ENCODE assay signal across 9 cellular contexts in genomic region chr9:110579763-110580255, GRCh38. TPM values are rescaled to one million over a fixed set of nuclear protein-coding genes. Genes with fewer than 3 reads are reported as not detected.
DNase-seq lines count a peak whose midpoint lies in the region; ATAC-seq, FAIRE-seq and TF ChIP-seq lines count a peak whose summit lies in the region.
"Had no signal": no experiment of that assay in that cellular context is flagged by ENCODE, and none has a peak within 500 bp of the region (broad histone marks: within the 10 kb centered on the region; RNA-seq: fewer than 3 reads in every experiment).

No MANE protein-coding gene starts in this region.

- no peak overlapping the region for H3K9ac ChIP-seq in muscle layer of colon (ENCODE audit: low read length)

- H3K9me3 ChIP-seq in A549, result 0 out of 3 replicates have a peak, but pooled peaks cover under 1% of the 10 kb centered on the region
- H3K9me3 ChIP-seq in muscle layer of colon (ENCODE audit: low read length), result no peaks in the 10 kb centered on the region

- H3K4me1 ChIP-seq in A549 (peaks cover 28% of the 10 kb centered on the region; the same call in 2 of the 3 replicates), muscle layer of colon (ENCODE audit: insufficient read depth, low read length) (no peaks in the 10 kb centered on the region)

- no peak for FAIRE-seq in A549 (lab: Jason Lieb, UNC)

- TF ChIP-seq CTCF in A549 (IDR thresholded peaks at IDR 0.05), result no peak
- no peak for TF ChIP-seq CTCF in epithelial cell of esophagus (IDR thresholded peaks at IDR 0.05; ENCODE audit: insufficient read depth, low read depth, low read length, missing control alignments)

- peaks cover 0 to 16% of the 10 kb centered on the region in 2 donors for H3K27me3 ChIP-seq in muscle layer of colon (ENCODE audit: control insufficient read depth in 1 of 2, insufficient read depth in 2 of 2, low read length in 2 of 2)

- no peak for TF ChIP-seq EP300 in A549 (IDR thresholded peaks at IDR 0.05)

- H3K27ac ChIP-seq in A549 (peak overlapping the region; percentile 70 to 86), muscle layer of colon (ENCODE audit: low read depth, low read length) (no peak overlapping the region)

- no peak for TF ChIP-seq RAD21 in A549 (conservative IDR thresholded peaks at IDR 0.05 in 1 of 2, IDR thresholded peaks at IDR 0.05 in 1 of 2)

- TF ChIP-seq POLR2A in A549 (IDR thresholded peaks at IDR 0.05; ENCODE audit: low read length), result no peak

- 29% methylated on average over 16 of the region's 16 CpGs for WGBS in A549 (ENCODE audit: missing lambda C conversion rate)

- H3K4me2 ChIP-seq in A549, result peak overlapping the region; percentile 88

- peak; percentile 19 to 27; a peak in 4 of 6 replicates for ATAC-seq in A549
- ATAC-seq in HG02970 (IDR thresholded peaks at IDR 0.05; ENCODE audit: low FRiP score, unreplicated experiment), result no peak
- no peak for ATAC-seq in GM19328 (IDR thresholded peaks at IDR 0.05; ENCODE audit: unreplicated experiment)

- no peaks in the 10 kb centered on the region for H3K36me3 ChIP-seq in muscle layer of colon (ENCODE audit: insufficient read depth, low read length)

- POLR2A ChIA-PET in A549 (lab: Yijun Ruan, JAX), result interaction anchor here (1.4 kb wide), 1 partner anchor 323 kb away, joined by 4 read pairs; the partner anchor contains the start of gene TXN

- peak overlapping the region; percentile 61 for H3K4me3 ChIP-seq in A549
- peak overlapping the region; percentile 41 for H3K4me3 ChIP-seq in epithelial cell of esophagus (ENCODE audit: low read length)
- H3K4me3 ChIP-seq in muscle layer of colon (ENCODE audit: low read depth in 1 of 2, low read length in 2 of 2), result peak overlapping the region; percentile 25 to 63

- CTCF ChIA-PET in A549 (lab: Yijun Ruan, JAX), result interaction anchor here (0.7 to 1.3 kb wide), 2 partner anchors 12 to 363 kb away, joined by 3 read pairs; no protein-coding TSS in a partner anchor

- peak in 1 of 2 experiments; percentile 16 for DNase-seq in A549 (ENCODE audit: low read depth in 1 of 2, low spot score in 1 of 2)
- DNase-seq in LHCN-M2 (ENCODE audit: low read depth), result peak; percentile 27
- DNase-seq in epithelial cell of esophagus (ENCODE audit: low read depth), result no peak
- no peak for DNase-seq in COLO668 (lab: John Stamatoyannopoulos, UW; ENCODE audit: unreplicated experiment)
- DNase-seq in NCI-H146 (lab: John Stamatoyannopoulos, UW), result no peak
- DNase-seq: activated CD4-positive, alpha-beta T cell treated with anti-CD3 and anti-CD28 coated beads, Interleukin-2, amount 50 U/mL, for 1 hour had no signal

TF ChIP-seq in A549, 52 proteins besides CTCF, POLR2A, EP300 and RAD21:
- TF ChIP-seq NFE2L2 (conservative IDR thresholded peaks at IDR 0.05; ENCODE audit: low read length) (no peak), SREBF2 (IDR thresholded peaks at IDR 0.05) (no peak), ATOH8 (CRISPR knock-in tag; IDR thresholded peaks at IDR 0.05; ENCODE audit: low read depth) (no peak), ZSCAN20 (CRISPR knock-in tag; IDR thresholded peaks at IDR 0.05) (no peak), ZFP36 (IDR thresholded peaks at IDR 0.05; ENCODE audit: borderline replicate concordance, partially characterized antibody) (no peak), POLR2AphosphoS2 (conservative IDR thresholded peaks at IDR 0.05; ENCODE audit: low read length) (no peak), E2F6 (IDR thresholded peaks at IDR 0.05; ENCODE audit: borderline replicate concordance, low read depth) (no peak), CHD2 (IDR thresholded peaks at IDR 0.05; ENCODE audit: low read length, partially characterized antibody) (no peak), SMC3 (IDR thresholded peaks at IDR 0.05) (no peak), PBX3 (IDR thresholded peaks at IDR 0.05) (no peak), NR3C1 (IDR thresholded peaks at IDR 0.05) (no peak)

RNA-seq across cellular contexts. Expression of gene SVEP1, which starts 0.3 kb away (rescaled TPM):
- 0.52 and 0.74 TPM in 2 replicates for polyA plus RNA-seq in A549 (2011; rRNA removed)
- 0.05 TPM in 2 replicates for polyA plus RNA-seq in A549 (2012; cell fraction: cytosol; rRNA removed)
- 0.12 and 0.27 TPM in 2 replicates for polyA plus RNA-seq in A549 (2012; cell fraction: nucleus; rRNA removed)
- 1.5 TPM in 3 replicates for polyA plus RNA-seq in A549 (2017; fragmentation: RNase III; extraction: RNeasy Plus Mini Kit Qiagen cat#74134 plus additional on column Dnase treatment)
- 1.6 and 1.8 TPM in 2 replicates for polyA minus RNA-seq in A549 (2011; rRNA and poly(A)+ RNA removed)
- 1.0 and 1.3 TPM in 2 replicates for total RNA-seq in LHCN-M2 (2014; rRNA removed)
- 0.30 TPM for polyA plus RNA-seq in LHCN-M2 (2012)

Comparison
In these comparisons a context has a peak if more than half of its experiments do, and no peak if none do; other contexts are left out.
1. ATAC-seq: peak in A549 (2 of 2); none in HG02970 (single experiment) and GM19328 (single experiment).
2. Peak in every context shown above with its lines, with median percentiles within 50 percentile points of each other: H3K4me3 ChIP-seq.